ENCODE assay signal across 19 cellular contexts in genomic region chr10:44377651-44378310, GRCh38. TPM values are rescaled to one million over a fixed set of nuclear protein-coding genes. Genes with fewer than 3 reads are reported as not detected.
A peak's percentile ranks its signal among the peaks of the same experiment; 100 is the strongest.
DNase-seq lines count a peak whose midpoint lies in the region; ATAC-seq, FAIRE-seq and TF ChIP-seq lines count a peak whose summit lies in the region.
"Had no signal": no experiment of that assay in that cellular context is flagged by ENCODE, and none has a peak within 500 bp of the region (broad histone marks: within the 10 kb centered on the region; RNA-seq: fewer than 3 reads in every experiment).

No MANE protein-coding gene starts in this region.

- TF ChIP-seq POLR2A in spleen (IDR thresholded peaks at IDR 0.05) = no peak

- no peak overlapping the region for H3K9ac ChIP-seq in kidney (ENCODE audit: low read length in 2 of 2)
- H3K9ac ChIP-seq: BLaER1 had no signal

- peaks cover 0 to 16% (median 0%) of the 10 kb centered on the region in 7 donors for H3K27me3 ChIP-seq in spleen (replicated peaks in 1 of 7)
- H3K27me3 ChIP-seq in aorta (ENCODE audit: control insufficient read depth in 1 of 2, insufficient read depth in 2 of 2, low read length in 1 of 2) = no peaks in the 10 kb centered on the region

- WGBS in spleen, 5 donors = 87 to 94% (median 90%) methylated on average over 15 to 16 of the region's 16 CpGs
- 87 to 88% methylated on average over 16 of the region's 16 CpGs for WGBS in aorta, 2 donors

- H3K27ac ChIP-seq in kidney (ENCODE audit: low read depth in 2 of 2, low read length in 2 of 2) = no peak overlapping the region
- H3K27ac ChIP-seq in spleen = no peak overlapping the region
- no peak overlapping the region for H3K27ac ChIP-seq in aorta (ENCODE audit: low read depth in 1 of 2, low read length in 2 of 2)
- H3K27ac ChIP-seq: BLaER1 had no signal

- H3K4me3 ChIP-seq in kidney (ENCODE audit: low read length in 2 of 2) = no peak overlapping the region
- no peak overlapping the region for H3K4me3 ChIP-seq in spleen
- no peak overlapping the region for H3K4me3 ChIP-seq in aorta (ENCODE audit: low read length in 2 of 2)
- H3K4me3 ChIP-seq: BLaER1, HAP-1, K562 had no signal

- ATAC-seq in left cardiac atrium (no peak), left ventricle myocardium superior (no peak), aorta (ENCODE audit: low FRiP score) (no peak)
- ATAC-seq: CD8-positive, alpha-beta T cell; K562 had no signal

- H3K9me3 ChIP-seq in kidney (ENCODE audit: control insufficient read depth in 1 of 2, low read length in 2 of 2) = no peaks in the 10 kb centered on the region
- no peaks in the 10 kb centered on the region for H3K9me3 ChIP-seq in spleen
- no peaks in the 10 kb centered on the region for H3K9me3 ChIP-seq in aorta (ENCODE audit: control insufficient read depth, low read length)
- H3K9me3 ChIP-seq: BLaER1, HAP-1 had no signal

- no peaks in the 10 kb centered on the region for H3K4me1 ChIP-seq in kidney (ENCODE audit: control insufficient read depth in 1 of 2, insufficient read depth in 1 of 2, low read depth in 1 of 2, low read length in 2 of 2)
- H3K4me1 ChIP-seq in spleen = peaks cover 0 to 10% (median 2%) of the 10 kb centered on the region in 6 donors
- no peaks in the 10 kb centered on the region for H3K4me1 ChIP-seq in aorta (ENCODE audit: control insufficient read depth in 1 of 2, insufficient read depth in 2 of 2, low read length in 2 of 2)
- H3K4me1 ChIP-seq: HAP-1 had no signal

- H3K36me3 ChIP-seq in kidney (ENCODE audit: control insufficient read depth in 1 of 2, insufficient read depth in 2 of 2, low read length in 2 of 2) (peaks cover 0 to 6% of the 10 kb centered on the region in 2 donors), spleen (peaks cover 0 to 61% (median 4%) of the 10 kb centered on the region in 6 donors), aorta (ENCODE audit: control insufficient read depth in 1 of 2, insufficient read depth in 2 of 2, low read length in 1 of 2) (peaks cover 0 to 2% of the 10 kb centered on the region in 2 donors)
- H3K36me3 ChIP-seq: BLaER1, HAP-1 had no signal

- peak; percentile 12 for DNase-seq in left cardiac atrium
- no peak for DNase-seq in left ventricle myocardium superior
- peak; percentile 54 for DNase-seq in kidney
- peak; percentile 64 for DNase-seq in spleen
- peak; percentile 9 to 62 for DNase-seq in aorta
- DNase-seq in NCI-H2196 treated with DMSO at 0.1 percent for 48 hours (lab: John Stamatoyannopoulos, UW; ENCODE audit: unreplicated experiment) = no peak
- DNase-seq in Kasumi-1 (lab: John Stamatoyannopoulos, UW) = no peak
- DNase-seq in iPS-NIHi11 (ENCODE audit: low spot score) = no peak
- DNase-seq: 8988T; Calu3; CD8-positive, alpha-beta T cell; GF-D8; GOT3; IMR-90 had no signal

- intact Hi-C loops in left cardiac atrium (cut with DNase I) (no loop called here), left ventricle myocardium superior (cut with micrococcal nuclease) (no loop called here), kidney (cut with DNase I) (no loop called here), spleen (cut with DNase I; ENCODE audit: low total_unique reads) (no loop called here), aorta (cut with DNase I) (no loop called here)

- no peak for FAIRE-seq in kidney (lab: Jason Lieb, UNC)
- FAIRE-seq: HTR-8/SVneo, K562 had no signal

- TF ChIP-seq CTCF in kidney (IDR thresholded peaks at IDR 0.05; ENCODE audit: borderline replicate concordance, extremely low read depth, insufficient read depth) (no peak), spleen (IDR thresholded peaks at IDR 0.05 in 8 of 11, conservative IDR thresholded peaks at IDR 0.05 in 3 of 11) (no peak)

RNA-seq across cellular contexts. Expression of gene CXCL12, which starts 7.1 kb away (rescaled TPM):
- total RNA-seq in left cardiac atrium = 100 to 1,000 TPM; 213 to 248 TPM
- 136 TPM for total RNA-seq in left ventricle myocardium superior
- 99.5 TPM for total RNA-seq in kidney
- polyA plus RNA-seq in kidney (ENCODE audit: insufficient read depth, low read depth, low replicate concordance) = 111 TPM
- total RNA-seq in spleen = 100 to 1,000 TPM; 262 to 549 (median 387) TPM
- 10 to 100 TPM; 22.7 to 64.5 (median 44.7) TPM for polyA plus RNA-seq in spleen
- 100 to 1,000 TPM; 122 to 322 TPM for total RNA-seq in aorta
- 100 to 1,000 TPM; 108 to 637 TPM for polyA plus RNA-seq in aorta
- total RNA-seq: Calu3; CD8-positive, alpha-beta T cell had no signal
- polyA plus RNA-seq: CD14-positive monocyte, K562 had no signal

Comparison
In these comparisons a context has a peak if more than half of its experiments do, and no peak if none do; other contexts are left out.
1. DNase-seq: peak in left cardiac atrium (single experiment), kidney (single experiment), spleen (single experiment) and aorta (2 of 2); none in left ventricle myocardium superior (single experiment), NCI-H2196 treated with DMSO at 0.1 percent for 48 hours (single experiment), Kasumi-1 (0 of 2) and iPS-NIHi11 (single experiment).